ENCODE assay signal across 11 cellular contexts in genomic region chr12:25322918-25323773, GRCh38.
A peak's percentile ranks its signal among the peaks of the same experiment; 100 is the strongest.
DNase-seq lines count a peak whose midpoint lies in the region; ATAC-seq, FAIRE-seq and TF ChIP-seq lines count a peak whose summit lies in the region.
"Had no signal": no experiment of that assay in that cellular context is flagged by ENCODE, and none has a peak within 500 bp of the region (broad histone marks: within the 10 kb centered on the region; RNA-seq: fewer than 3 reads in every experiment).

No MANE protein-coding gene starts in this region.

- POLR2A ChIA-PET in naive thymus-derived CD4-positive, alpha-beta T cell (lab: Charles Lee): interaction anchor here (0.6 to 3.0 kb wide), 14 partner anchors 10 to 101 kb away, joined by 3 to 21 read pairs (median 4); partner anchors contain the start of gene KRAS

- H3K27me3 Mint-ChIP-seq in astrocyte (ENCODE audit: low read depth, unreplicated experiment) (no peaks in the 10 kb centered on the region), progenitor cell of endocrine pancreas (no peaks in the 10 kb centered on the region)
- H3K27me3 Mint-ChIP-seq in naive thymus-derived CD4-positive, alpha-beta T cell: peaks cover 0 to 3% (median 0%) of the 10 kb centered on the region in 5 donors

- no peak for TF ChIP-seq CTCF in astrocyte (IDR thresholded peaks at IDR 0.05; ENCODE audit: insufficient read depth, low read depth, low read length)
- TF ChIP-seq CTCF in progenitor cell of endocrine pancreas (IDR thresholded peaks at IDR 0.05; ENCODE audit: unreplicated experiment): no peak

- no peaks in the 10 kb centered on the region for H3K36me3 Mint-ChIP-seq in astrocyte (ENCODE audit: low read depth, unreplicated experiment)
- peaks cover 0 to 2% (median 0%) of the 10 kb centered on the region in 5 donors for H3K36me3 Mint-ChIP-seq in naive thymus-derived CD4-positive, alpha-beta T cell
- H3K36me3 Mint-ChIP-seq in progenitor cell of endocrine pancreas (ENCODE audit: insufficient read depth): no peaks in the 10 kb centered on the region

- CTCF ChIA-PET in naive thymus-derived CD4-positive, alpha-beta T cell (lab: Charles Lee): interaction anchor here (1.6 kb wide), 2 partner anchors 64 to 72 kb away, joined by 3 to 6 read pairs; no protein-coding TSS in a partner anchor

- H4K20me1 ChIP-seq in astrocyte (ENCODE audit: insufficient read depth, low read length): no peaks in the 10 kb centered on the region

- DNase-seq in DMS53 treated with DMSO at 0.1 percent for 48 hours (lab: John Stamatoyannopoulos, UW; ENCODE audit: unreplicated experiment): peak; percentile 91
- peak; percentile 47 for DNase-seq in LoVo (ENCODE audit: low spot score)
- DNase-seq in astrocyte (ENCODE audit: low read depth): peak; percentile 92
- peak in 1 of 9 donors; percentile 11 for DNase-seq in naive thymus-derived CD4-positive, alpha-beta T cell
- no peak for DNase-seq in KG1 (lab: John Stamatoyannopoulos, UW)
- DNase-seq in SHP77 (lab: John Stamatoyannopoulos, UW): no peak
- no peak for DNase-seq in progenitor cell of endocrine pancreas (ENCODE audit: low spot score, unreplicated experiment)
- no peak for DNase-seq in UCSD-AML1 (lab: John Stamatoyannopoulos, UW; ENCODE audit: unreplicated experiment)
- DNase-seq: endodermal cell, NCI-H345 had no signal

- no peaks in the 10 kb centered on the region for H3K79me2 ChIP-seq in astrocyte (ENCODE audit: insufficient read depth, low read length)

- H3K9ac ChIP-seq in astrocyte (ENCODE audit: low read length): peak overlapping the region; percentile 16

- H3K4me1 Mint-ChIP-seq in astrocyte (ENCODE audit: low read depth, unreplicated experiment) (peaks cover 17% of the 10 kb centered on the region), progenitor cell of endocrine pancreas (ENCODE audit: low read depth) (peaks cover 22% of the 10 kb centered on the region)
- H3K4me1 Mint-ChIP-seq in naive thymus-derived CD4-positive, alpha-beta T cell: peaks cover 33 to 50% (median 49%) of the 10 kb centered on the region in 7 donors

- H3K27ac Mint-ChIP-seq in astrocyte (ENCODE audit: unreplicated experiment): no peak overlapping the region
- peak overlapping the region; percentile 81 to 96 (median 90) for H3K27ac Mint-ChIP-seq in naive thymus-derived CD4-positive, alpha-beta T cell
- no peak overlapping the region for H3K27ac Mint-ChIP-seq in progenitor cell of endocrine pancreas
- H3K27ac Mint-ChIP-seq: endodermal cell had no signal

- intact Hi-C loops in naive thymus-derived CD4-positive, alpha-beta T cell (cut with micrococcal nuclease): loop anchor here (1.0 to 5.0 kb wide), 9 partner anchors 7 to 271 kb away; partner anchors contain the start of gene KRAS (in 2 of the 2)

- peak; percentile 56 for FAIRE-seq in astrocyte (lab: Jason Lieb, UNC)
- FAIRE-seq: G401.6 had no signal

- H3K4me3 Mint-ChIP-seq in astrocyte (ENCODE audit: unreplicated experiment) (no peak overlapping the region), progenitor cell of endocrine pancreas (ENCODE audit: low read depth) (no peak overlapping the region)
- H3K4me3 Mint-ChIP-seq in naive thymus-derived CD4-positive, alpha-beta T cell: peak overlapping the region; percentile 68 to 90 (median 78)
- H3K4me3 Mint-ChIP-seq: endodermal cell had no signal

- H3K4me1 ChIP-seq in astrocyte (ENCODE audit: insufficient read depth, low read length): peaks cover 16% of the 10 kb centered on the region
- peaks cover 19 to 44% of the 10 kb centered on the region in 2 donors for H3K4me1 ChIP-seq in naive thymus-derived CD4-positive, alpha-beta T cell (ENCODE audit: control insufficient read depth in 2 of 2, insufficient read depth in 2 of 2, low read length in 2 of 2)

- no peaks in the 10 kb centered on the region for H3K27me3 ChIP-seq in astrocyte (ENCODE audit: insufficient read depth, low read length)
- H3K27me3 ChIP-seq in naive thymus-derived CD4-positive, alpha-beta T cell (ENCODE audit: control insufficient read depth in 2 of 2, insufficient read depth in 2 of 2, low read length in 2 of 2): no peaks in the 10 kb centered on the region

- peak; percentile 34 for ATAC-seq in naive thymus-derived CD4-positive, alpha-beta T cell

- H3K9me3 Mint-ChIP-seq in astrocyte (ENCODE audit: unreplicated experiment): no peaks in the 10 kb centered on the region
- no peaks in the 10 kb centered on the region for H3K9me3 Mint-ChIP-seq in naive thymus-derived CD4-positive, alpha-beta T cell
- H3K9me3 Mint-ChIP-seq in progenitor cell of endocrine pancreas (ENCODE audit: low read depth): no peaks in the 10 kb centered on the region
- H3K9me3 Mint-ChIP-seq: endodermal cell had no signal

- peak overlapping the region; percentile 68 for H3K4me2 ChIP-seq in astrocyte (ENCODE audit: low read length)

- peak overlapping the region; percentile 57 for H2AFZ ChIP-seq in astrocyte (ENCODE audit: low read depth, low read length)

- H3K4me3 ChIP-seq in astrocyte (ENCODE audit: insufficient read depth, low read depth, low read length): no peak overlapping the region
- peak overlapping the region; percentile 24 for H3K4me3 ChIP-seq in naive thymus-derived CD4-positive, alpha-beta T cell (ENCODE audit: low read length)

- H3K36me3 ChIP-seq in astrocyte (ENCODE audit: insufficient read depth, low read length): no peaks in the 10 kb centered on the region
- no peaks in the 10 kb centered on the region for H3K36me3 ChIP-seq in naive thymus-derived CD4-positive, alpha-beta T cell (ENCODE audit: control insufficient read depth in 2 of 3, insufficient read depth in 3 of 3, low read length in 3 of 3)

- no peaks in the 10 kb centered on the region for H3K9me3 ChIP-seq in astrocyte (ENCODE audit: insufficient read depth, low read depth, low read length)
- H3K9me3 ChIP-seq in naive thymus-derived CD4-positive, alpha-beta T cell (ENCODE audit: control insufficient read depth in 2 of 3, low read length in 3 of 3): no peaks in the 10 kb centered on the region

- H3K27ac ChIP-seq in astrocyte (ENCODE audit: low read depth, low read length): peak overlapping the region; percentile 46
- peak overlapping the region; percentile 58 for H3K27ac ChIP-seq in naive thymus-derived CD4-positive, alpha-beta T cell (ENCODE audit: low read depth, low read length)

Comparison
In these comparisons a context has a peak if more than half of its experiments do, and no peak if none do; other contexts are left out.
1. DNase-seq: peak in DMS53 treated with DMSO at 0.1 percent for 48 hours (single experiment), LoVo (single experiment) and astrocyte (single experiment); none in KG1 (single experiment), SHP77 (0 of 2), progenitor cell of endocrine pancreas (single experiment) and UCSD-AML1 (single experiment).
2. H3K27ac Mint-ChIP-seq: peak in naive thymus-derived CD4-positive, alpha-beta T cell (9 of 9); none in astrocyte (single experiment) and progenitor cell of endocrine pancreas (single experiment).
3. H3K4me3 Mint-ChIP-seq: peak in naive thymus-derived CD4-positive, alpha-beta T cell (10 of 10); none in astrocyte (single experiment) and progenitor cell of endocrine pancreas (single experiment).